1 cellular context compared by ENCODE assay signal in the genomic region with DNA sequence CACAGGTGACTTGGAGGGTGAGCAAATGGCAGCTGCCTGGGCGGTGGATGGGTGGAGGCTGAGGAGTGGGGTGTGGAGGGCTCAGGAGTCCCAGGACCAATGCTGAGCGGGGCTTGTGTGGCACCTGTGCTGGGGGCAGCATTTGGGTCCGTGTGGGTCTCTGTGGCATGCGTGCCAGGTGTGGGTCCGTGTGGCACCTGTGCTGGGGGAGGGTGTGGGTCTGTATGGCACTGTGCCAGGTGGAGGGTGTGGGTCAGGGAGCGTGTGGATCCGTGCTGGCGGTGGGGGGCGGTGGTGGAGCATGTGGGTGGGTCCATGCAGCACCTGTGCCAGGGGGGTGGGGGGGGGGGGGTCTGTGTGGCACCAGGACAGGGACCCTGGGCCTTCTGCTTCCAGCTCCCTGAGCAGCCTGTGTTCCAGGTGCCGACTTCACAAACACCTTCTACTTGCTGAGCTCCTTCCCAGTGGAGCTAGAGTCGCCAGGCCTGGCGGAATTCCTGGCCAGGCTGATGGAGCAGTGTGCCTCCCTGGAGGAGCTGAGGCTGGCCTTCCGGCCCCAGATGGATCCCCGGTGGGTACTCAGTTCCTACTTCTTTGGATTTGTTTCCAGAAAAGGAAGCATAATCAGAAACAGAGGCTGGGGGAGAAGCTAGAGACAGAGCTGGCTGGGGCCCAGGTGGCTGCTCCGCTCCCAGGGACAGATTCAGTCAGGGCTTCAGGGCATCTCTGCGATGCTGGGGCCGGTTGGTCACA.
TF ChIP-seq lines count a peak whose summit lies in the region.

No MANE protein-coding gene starts in this region.

TF ChIP-seq in GM12878, 131 proteins besides CTCF, POLR2A, EP300 and RAD21:
- TF ChIP-seq RB1 (IDR thresholded peaks at IDR 0.05; ENCODE audit: borderline replicate concordance), result no peak
- no peak for TF ChIP-seq ETV6 (conservative IDR thresholded peaks at IDR 0.05 in 1 of 2, IDR thresholded peaks at IDR 0.05 in 1 of 2; ENCODE audit: borderline replicate concordance in 1 of 2, low read depth in 1 of 2)
